19 cellular contexts compared by ENCODE assay signal in the genomic region with DNA sequence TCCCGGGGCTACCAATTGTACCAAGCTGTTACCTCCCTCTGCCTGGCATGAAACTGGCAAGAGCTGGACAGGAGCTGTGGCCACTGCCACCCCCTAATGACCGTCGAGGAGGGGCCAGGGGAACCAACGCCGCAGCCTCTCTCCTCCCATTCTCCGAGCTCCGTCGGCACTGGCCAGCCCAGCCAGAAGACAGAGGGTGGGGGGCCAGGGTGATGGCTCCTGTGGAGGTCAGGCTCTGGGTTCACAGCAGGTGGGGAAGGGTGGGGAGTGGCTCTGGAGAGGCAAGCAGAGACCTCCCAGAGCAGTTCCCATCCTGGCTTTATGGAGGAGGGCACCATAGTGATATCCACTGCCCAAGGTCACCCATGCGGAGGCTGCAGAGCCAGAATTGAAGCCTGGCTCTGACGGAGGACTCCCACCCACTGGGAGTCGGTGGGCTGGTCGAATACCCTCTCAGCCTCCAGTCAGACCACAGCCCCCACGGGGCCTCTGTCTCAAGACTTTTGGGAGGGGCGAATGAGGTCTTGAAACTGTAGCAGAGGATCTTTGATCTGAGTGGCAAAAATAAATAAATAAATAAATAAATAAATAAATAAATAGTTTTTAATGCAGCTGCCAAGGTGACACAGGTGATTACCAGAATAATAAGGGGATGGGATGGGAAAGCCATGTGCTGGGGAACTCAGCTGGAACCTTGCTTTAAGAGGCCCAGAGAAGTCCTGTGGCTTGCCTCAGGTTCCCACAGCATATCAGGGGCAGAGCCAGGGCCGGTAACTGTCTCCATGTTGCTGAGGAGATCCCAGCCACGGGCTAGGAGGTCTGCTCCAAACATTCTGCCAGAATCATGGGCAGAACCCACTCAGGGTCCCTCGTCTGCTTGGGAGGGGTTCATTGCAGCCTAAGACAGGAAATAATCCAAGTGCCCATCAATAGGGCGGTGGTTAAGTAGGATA. TPM values are rescaled to one million over a fixed set of nuclear protein-coding genes. Genes with fewer than 3 reads are reported as not detected.
DNase-seq lines count a peak whose midpoint lies in the region; ATAC-seq and TF ChIP-seq lines count a peak whose summit lies in the region.
"Had no signal": no experiment of that assay in that cellular context is flagged by ENCODE, and none has a peak within 500 bp of the region (broad histone marks: within the 10 kb centered on the region; RNA-seq: fewer than 3 reads in every experiment).

No MANE protein-coding gene starts in this region.

- peaks cover 5% of the 10 kb centered on the region for H3K27me3 Mint-ChIP-seq in endodermal cell (ENCODE audit: insufficient read depth)

- 69 to 72% methylated on average over 18 of the region's 18 CpGs for WGBS in heart right ventricle, 2 donors
- WGBS in endodermal cell (ENCODE audit: insufficient coverage in 1 of 2, insufficient read length in 1 of 2), 2 experiments, result 87 to 100% methylated on average over 7 to 17 of the region's 18 CpGs
- WGBS in ovary, 3 donors, result 52 to 67% (median 62%) methylated on average over 18 of the region's 18 CpGs

- no peaks in the 10 kb centered on the region for H3K36me3 Mint-ChIP-seq in endodermal cell (ENCODE audit: low read depth)

- H3K27ac ChIP-seq in heart right ventricle (peak overlapping the region in 9 of 10 donors; percentile 53 to 96 (median 72)), right atrium auricular region (no peak overlapping the region), endodermal cell (ENCODE audit: low read depth, low read length) (no peak overlapping the region), ovary (no peak overlapping the region), vagina (peak overlapping the region; percentile 13), SJCRH30 (no peak overlapping the region)

- no peak overlapping the region for H3K27ac Mint-ChIP-seq in endodermal cell
- H3K27ac Mint-ChIP-seq: GM23338 had no signal

- no peak for DNase-seq in heart right ventricle
- DNase-seq in right atrium auricular region (ENCODE audit: low spot score), result no peak
- DNase-seq in endodermal cell, result peak; percentile 55
- peak in 3 of 5 donors; percentile 13 to 32 (median 14) for DNase-seq in ovary
- no peak for DNase-seq in vagina (ENCODE audit: extremely low spot score in 2 of 2)
- DNase-seq in SJCRH30, result no peak
- DNase-seq in NCI-H1417 (lab: John Stamatoyannopoulos, UW), result no peak
- no peak for DNase-seq in stimulated activated CD4-positive, alpha-beta T cell treated with anti-CD3 and anti-CD28 coated beads, Interleukin-4, amount 100 ng/mL, for 24 hours
- DNase-seq: C1 segment of cervical spinal cord, NCI-H1092 treated with DMSO at 0.1 percent for 48 hours, NCI-H187, NCI-H2107, NCI-H2227 treated with DMSO at 0.1 percent for 48 hours, NCI-H524, PC-3, RPMI8226 had no signal

- H3K9me3 ChIP-seq in heart right ventricle, result no peaks in the 10 kb centered on the region
- no peaks in the 10 kb centered on the region for H3K9me3 ChIP-seq in right atrium auricular region
- H3K9me3 ChIP-seq in endodermal cell (ENCODE audit: control insufficient read depth, low read length), result no peaks in the 10 kb centered on the region
- no peaks in the 10 kb centered on the region for H3K9me3 ChIP-seq in ovary
- no peaks in the 10 kb centered on the region for H3K9me3 ChIP-seq in vagina
- H3K9me3 ChIP-seq in SJCRH30 (replicated peaks), result no peaks in the 10 kb centered on the region

- peak in 5 of 8 donors; percentile 5 to 36 (median 11) for ATAC-seq in heart right ventricle
- ATAC-seq: GM23338, HCT116, K562, PC-3 had no signal

- H3K27me3 ChIP-seq in heart right ventricle (no peaks in the 10 kb centered on the region), right atrium auricular region (no peaks in the 10 kb centered on the region), endodermal cell (ENCODE audit: control insufficient read depth, insufficient read depth, low read length, poor library complexity, severe bottlenecking) (no peaks in the 10 kb centered on the region), ovary (no peaks in the 10 kb centered on the region), vagina (no peaks in the 10 kb centered on the region), SJCRH30 (no peaks in the 10 kb centered on the region)

- TF ChIP-seq EP300 in ovary (IDR thresholded peaks at IDR 0.05), result no peak

- no peak overlapping the region for H3K4me3 Mint-ChIP-seq in endodermal cell
- H3K4me3 Mint-ChIP-seq: GM23338 had no signal

- no peak overlapping the region for H3K9ac ChIP-seq in endodermal cell (ENCODE audit: extremely low read depth, low read length, poor library complexity, severe bottlenecking)

- intact Hi-C loops in heart right ventricle (cut with DNase I) (loop anchor here in 4 of 10 donors (5.0 to 10.0 kb wide), 3 partner anchors 44 to 96 kb away; a partner anchor contains a TSS), ovary (cut with DNase I) (no loop called here), vagina (cut with DNase I) (no loop called here)

- no peaks in the 10 kb centered on the region for H3K9me3 Mint-ChIP-seq in endodermal cell
- H3K9me3 Mint-ChIP-seq: GM23338 had no signal

- TF ChIP-seq CTCF in heart right ventricle (IDR thresholded peaks at IDR 0.05) (no peak), right atrium auricular region (IDR thresholded peaks at IDR 0.05) (no peak), endodermal cell (conservative IDR thresholded peaks at IDR 0.05) (no peak), ovary (IDR thresholded peaks at IDR 0.05) (no peak), vagina (IDR thresholded peaks at IDR 0.05) (no peak)

- H3K4me3 ChIP-seq in heart right ventricle, result no peak overlapping the region
- no peak overlapping the region for H3K4me3 ChIP-seq in right atrium auricular region
- no peak overlapping the region for H3K4me3 ChIP-seq in endodermal cell (ENCODE audit: low read length)
- H3K4me3 ChIP-seq in ovary, result no peak overlapping the region
- H3K4me3 ChIP-seq in vagina, result no peak overlapping the region
- no peak overlapping the region for H3K4me3 ChIP-seq in SJCRH30
- H3K4me3 ChIP-seq: GM23338, K562 had no signal

- no peaks in the 10 kb centered on the region for H3K36me3 ChIP-seq in heart right ventricle
- no peaks in the 10 kb centered on the region for H3K36me3 ChIP-seq in right atrium auricular region
- H3K36me3 ChIP-seq in endodermal cell (ENCODE audit: control insufficient read depth, insufficient read depth, low read length), result no peaks in the 10 kb centered on the region
- no peaks in the 10 kb centered on the region for H3K36me3 ChIP-seq in ovary
- H3K36me3 ChIP-seq in vagina, result no peaks in the 10 kb centered on the region
- no peaks in the 10 kb centered on the region for H3K36me3 ChIP-seq in SJCRH30

- peaks cover 5% of the 10 kb centered on the region for H3K4me1 Mint-ChIP-seq in endodermal cell

- TF ChIP-seq POLR2A in ovary (IDR thresholded peaks at IDR 0.05) (no peak), vagina (IDR thresholded peaks at IDR 0.05) (no peak)

- H3K4me1 ChIP-seq in heart right ventricle (peaks cover 7 to 62% (median 35%) of the 10 kb centered on the region in 9 donors), right atrium auricular region (peaks cover 0 to 26% of the 10 kb centered on the region in 2 donors), endodermal cell (ENCODE audit: control insufficient read depth, insufficient read depth, low read length) (no peaks in the 10 kb centered on the region), ovary (ENCODE audit: insufficient read depth) (peaks cover 6% of the 10 kb centered on the region), vagina (peaks cover 20% of the 10 kb centered on the region), SJCRH30 (peaks cover 7% of the 10 kb centered on the region; the same call in 1 of the 2 replicates)

RNA-seq across cellular contexts. Expression of a gene that starts 42.5 kb away (rescaled TPM):
- total RNA-seq in heart right ventricle (10 to 100 TPM; 14.4 to 45.8 (median 21.6) TPM), right atrium auricular region (10 to 100 TPM; 17.9 to 22.4 TPM), endodermal cell (1 to 10 TPM; 4.9 to 6.3 TPM), ovary (10 to 100 TPM; 15.0 to 75.1 (median 36.3) TPM), vagina (30.9 TPM)
- polyA plus RNA-seq in heart right ventricle (10 to 100 TPM; 16.7 to 29.1 TPM), ovary (10 to 100 TPM; 24.2 to 39.0 TPM)
- polyA plus RNA-seq in endodermal cell (2013, experiment 1 of 2), result 10.1 TPM
- polyA plus RNA-seq in endodermal cell (2013, experiment 2 of 2), result 11.1 TPM
- 17.8 and 18.8 TPM in 2 replicates for total RNA-seq in SJCRH30 (2014; rRNA removed; shearing (Covaris generic))
- polyA plus RNA-seq: K562 had no signal

Comparison
In these comparisons a context has a peak if more than half of its experiments do, and no peak if none do; other contexts are left out.
1. H3K27ac ChIP-seq: peak in heart right ventricle (9 of 10) and vagina (single experiment); none in right atrium auricular region (0 of 2), endodermal cell (single experiment), ovary (0 of 2) and SJCRH30 (single experiment).
2. DNase-seq: peak in endodermal cell (single experiment) and ovary (3 of 5); none in heart right ventricle (0 of 2), right atrium auricular region (single experiment), vagina (0 of 2), SJCRH30 (0 of 2), NCI-H1417 (0 of 3) and stimulated activated CD4-positive, alpha-beta T cell treated with anti-CD3 and anti-CD28 coated beads, Interleukin-4, amount 100 ng/mL, for 24 hours (single experiment).